8 cellular contexts compared by ENCODE assay signal in the genomic region with DNA sequence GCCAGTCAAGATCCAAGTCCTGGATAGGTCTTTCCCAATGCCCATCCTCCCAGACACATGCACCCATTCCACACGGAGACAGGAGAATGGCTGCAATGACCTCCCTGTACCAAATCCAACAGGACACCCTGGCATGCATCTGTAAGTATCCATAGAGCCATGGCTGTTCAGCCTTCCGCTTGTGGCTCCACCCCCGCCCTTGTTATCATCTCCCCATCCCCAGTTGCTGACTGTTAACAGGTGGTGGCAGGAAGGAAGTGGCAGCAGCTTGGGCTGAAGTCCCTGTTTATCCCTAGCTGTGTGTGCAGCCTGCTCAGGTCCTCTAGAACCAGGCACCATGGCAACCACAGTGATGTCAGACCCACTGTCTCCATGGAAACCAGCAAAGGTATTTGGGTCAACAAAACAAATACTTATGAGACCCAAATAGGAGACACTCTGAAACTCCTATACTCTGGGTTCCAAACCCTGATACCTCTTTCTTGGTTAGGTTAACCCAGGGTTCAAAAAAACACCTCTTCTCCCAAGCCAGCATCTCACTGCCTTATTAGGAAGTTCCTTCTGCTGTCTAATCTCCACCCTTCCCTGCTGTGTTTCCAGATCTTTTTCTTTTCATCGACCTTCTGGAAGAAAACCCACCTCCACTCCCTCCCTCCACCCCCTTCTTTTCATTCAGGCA. TPM values are rescaled to one million over a fixed set of nuclear protein-coding genes. Genes with fewer than 3 reads are reported as not detected.
DNase-seq lines count a peak whose midpoint lies in the region; ATAC-seq and TF ChIP-seq lines count a peak whose summit lies in the region.

No MANE protein-coding gene starts in this region.

- peaks cover 35% of the 10 kb centered on the region for H3K36me3 ChIP-seq in NT2/D1 (ENCODE audit: insufficient read depth, insufficient read length, low read length)
- peaks cover 5% of the 10 kb centered on the region for H3K36me3 ChIP-seq in fibroblast of lung (ENCODE audit: control insufficient read depth, insufficient read depth, low read length)
- H3K36me3 ChIP-seq in neural progenitor cell: no peaks in the 10 kb centered on the region

- H4K20me1 ChIP-seq in fibroblast of lung (ENCODE audit: control insufficient read depth, extremely low read depth, insufficient read depth, low read length) (no peaks in the 10 kb centered on the region), neural progenitor cell (ENCODE audit: low read depth) (peaks cover 51% of the 10 kb centered on the region)

- H3K9me3 Mint-ChIP-seq in neural progenitor cell: no peaks in the 10 kb centered on the region

- H2AFZ ChIP-seq in fibroblast of lung (ENCODE audit: low read length) (no peak overlapping the region), neural progenitor cell (replicated peaks) (no peak overlapping the region)

- H3K4me3 ChIP-seq in NT2/D1 (ENCODE audit: insufficient read length, low read depth): peak overlapping the region; percentile 65
- H3K4me3 ChIP-seq in fibroblast of lung (replicated peaks in 1 of 4; ENCODE audit: control extremely low read depth in 1 of 4, insufficient read depth in 1 of 4, low read depth in 3 of 4, low read length in 4 of 4): peak overlapping the region; percentile 59 to 83 (median 72)
- H3K4me3 ChIP-seq in neural progenitor cell: peak overlapping the region; percentile 66

- peaks cover 47% of the 10 kb centered on the region for H3F3A ChIP-seq in neural progenitor cell (ENCODE audit: low read depth)

- H3K4me2 ChIP-seq in fibroblast of lung (ENCODE audit: extremely low read depth, insufficient read depth, low read length) (peak overlapping the region; percentile 99), neural progenitor cell (peak overlapping the region; percentile 85)

- DNase-seq in NT2/D1 (ENCODE audit: low read depth, low spot score): no peak
- peak; percentile 78 to 82 for DNase-seq in activated T-cell treated with anti-CD3 and anti-CD28 coated beads, Interleukin-2, amount 50 U/mL, for 48 hours
- DNase-seq in fibroblast of lung (ENCODE audit: low read depth in 2 of 2): peak; percentile 68 to 79
- peak; percentile 90 for DNase-seq in neural progenitor cell (ENCODE audit: low spot score)
- peak in 21 of 49 donors; percentile 14 to 84 (median 45) for DNase-seq in substantia nigra (lab: John Stamatoyannopoulos, UW)

- H3K27me3 ChIP-seq in NT2/D1 (ENCODE audit: insufficient read depth, insufficient read length) (no peaks in the 10 kb centered on the region), fibroblast of lung (ENCODE audit: control insufficient read depth, insufficient read depth, low read length) (no peaks in the 10 kb centered on the region), neural progenitor cell (no peaks in the 10 kb centered on the region)

- H3K4me3 Mint-ChIP-seq in neural progenitor cell: peak overlapping the region; percentile 94

- peaks cover 64% of the 10 kb centered on the region for H3K4me1 Mint-ChIP-seq in neural progenitor cell

- peak overlapping the region; percentile 100 for H3K27ac Mint-ChIP-seq in neural progenitor cell

- H3K9ac ChIP-seq in NT2/D1 (ENCODE audit: insufficient read length, low read depth) (peak overlapping the region; percentile 76), fibroblast of lung (ENCODE audit: insufficient read depth, low read length) (peak overlapping the region; percentile 73), neural progenitor cell (peak overlapping the region; percentile 38)

- H3K27ac ChIP-seq in fibroblast of lung (ENCODE audit: insufficient read depth, low read length): peak overlapping the region; percentile 81
- peak overlapping the region; percentile 97 for H3K27ac ChIP-seq in neural progenitor cell
- peak overlapping the region; percentile 60 for H3K27ac ChIP-seq in substantia nigra (ENCODE audit: low read depth, low read length, poor library complexity, severe bottlenecking)

- H3K79me2 ChIP-seq in fibroblast of lung (ENCODE audit: control insufficient read depth, insufficient read depth, low read length) (peaks cover 3% of the 10 kb centered on the region), neural progenitor cell (ENCODE audit: low read depth) (peaks cover 48% of the 10 kb centered on the region)

- H3K4me1 ChIP-seq in NT2/D1 (ENCODE audit: insufficient read depth, insufficient read length) (peaks cover 12% of the 10 kb centered on the region), fibroblast of lung (ENCODE audit: control insufficient read depth, extremely low read depth, insufficient read depth, low read length) (peaks cover 11% of the 10 kb centered on the region), neural progenitor cell (peaks cover 38% of the 10 kb centered on the region)

- peaks cover 11% of the 10 kb centered on the region for H3K27me3 Mint-ChIP-seq in neural progenitor cell (ENCODE audit: insufficient read depth, low read depth)

- TF ChIP-seq CTCF in fibroblast of lung (conservative IDR thresholded peaks at IDR 0.05 in 1 of 2, IDR thresholded peaks at IDR 0.05 in 1 of 2; ENCODE audit: low read depth in 1 of 2, low read length in 2 of 2) (no peak), neural progenitor cell (IDR thresholded peaks at IDR 0.05) (no peak)

- H3K36me3 Mint-ChIP-seq in neural progenitor cell: peaks cover 12% of the 10 kb centered on the region

- ATAC-seq in GM18498 (IDR thresholded peaks at IDR 0.05; ENCODE audit: unreplicated experiment) (peak; percentile 58), HG03097 (IDR thresholded peaks at IDR 0.05; ENCODE audit: low FRiP score, unreplicated experiment) (peak; percentile 50), GM21717 (IDR thresholded peaks at IDR 0.05; ENCODE audit: unreplicated experiment) (no peak)

- H3K9me3 ChIP-seq in NT2/D1 (ENCODE audit: insufficient read depth, low read length) (no peaks in the 10 kb centered on the region; the same call in 1 of the 2 replicates), fibroblast of lung (ENCODE audit: control insufficient read depth, insufficient read depth, low read depth, low read length) (no peaks in the 10 kb centered on the region), neural progenitor cell (ENCODE audit: low read depth) (no peaks in the 10 kb centered on the region)

RNA-seq across cellular contexts. Expression of gene PBXIP1, which starts 0.7 kb away (rescaled TPM):
- total RNA-seq in fibroblast of lung (106 and 113 TPM in 2 replicates), neural progenitor cell (ENCODE audit: low replicate concordance) (21.4 and 64.0 TPM in 2 replicates)
- 21.1 and 32.8 TPM in 2 replicates for polyA plus RNA-seq in fibroblast of lung
- polyA plus RNA-seq in fibroblast of lung (2012): 34.4 and 51.1 TPM in 2 replicates
- 35.8 and 41.1 TPM in 2 replicates for polyA minus RNA-seq in fibroblast of lung (ENCODE audit: low replicate concordance)

RNA-seq across cellular contexts. Expression of gene PYGO2, which starts 6.4 kb away (rescaled TPM):
- total RNA-seq in fibroblast of lung: 19.3 and 28.1 TPM in 2 replicates
- 15.3 and 17.4 TPM in 2 replicates for polyA plus RNA-seq in fibroblast of lung
- polyA plus RNA-seq in fibroblast of lung (2012): 12.5 and 17.2 TPM in 2 replicates
- 18.3 and 28.6 TPM in 2 replicates for polyA minus RNA-seq in fibroblast of lung (ENCODE audit: low replicate concordance)
- total RNA-seq in neural progenitor cell (ENCODE audit: low replicate concordance): 32.1 and 48.1 TPM in 2 replicates

RNA-seq across cellular contexts. Expression of gene SHC1, which starts 15.4 kb away (rescaled TPM):
- total RNA-seq in fibroblast of lung (220 and 245 TPM in 2 replicates), neural progenitor cell (ENCODE audit: low replicate concordance) (69.0 and 86.5 TPM in 2 replicates)
- polyA plus RNA-seq in fibroblast of lung: 277 and 289 TPM in 2 replicates
- 261 and 301 TPM in 2 replicates for polyA plus RNA-seq in fibroblast of lung (2012)
- 433 and 499 TPM in 2 replicates for polyA minus RNA-seq in fibroblast of lung (ENCODE audit: low replicate concordance)

RNA-seq across cellular contexts. Expression of gene PMVK, which starts 18.7 kb away (rescaled TPM):
- total RNA-seq in fibroblast of lung (8.5 and 10.1 TPM in 2 replicates), neural progenitor cell (ENCODE audit: low replicate concordance) (4.3 and 12.7 TPM in 2 replicates)
- 25.1 and 33.5 TPM in 2 replicates for polyA plus RNA-seq in fibroblast of lung
- 41.0 and 59.5 TPM in 2 replicates for polyA plus RNA-seq in fibroblast of lung (2012)
- 16.2 and 17.3 TPM in 2 replicates for polyA minus RNA-seq in fibroblast of lung (ENCODE audit: low replicate concordance)

RNA-seq across cellular contexts. Expression of gene CKS1B, which starts 19.3 kb away (rescaled TPM):
- total RNA-seq in fibroblast of lung (23.9 and 40.3 TPM in 2 replicates), neural progenitor cell (ENCODE audit: low replicate concordance) (210 and 297 TPM in 2 replicates)
- polyA plus RNA-seq in fibroblast of lung: 55.4 and 176 TPM in 2 replicates
- 38.8 and 114 TPM in 2 replicates for polyA plus RNA-seq in fibroblast of lung (2012)
- polyA minus RNA-seq in fibroblast of lung (ENCODE audit: low replicate concordance): 4.0 and 38.8 TPM in 2 replicates
